Comparison of ENCODE assay signal across 22 cellular contexts in the genomic region with DNA sequence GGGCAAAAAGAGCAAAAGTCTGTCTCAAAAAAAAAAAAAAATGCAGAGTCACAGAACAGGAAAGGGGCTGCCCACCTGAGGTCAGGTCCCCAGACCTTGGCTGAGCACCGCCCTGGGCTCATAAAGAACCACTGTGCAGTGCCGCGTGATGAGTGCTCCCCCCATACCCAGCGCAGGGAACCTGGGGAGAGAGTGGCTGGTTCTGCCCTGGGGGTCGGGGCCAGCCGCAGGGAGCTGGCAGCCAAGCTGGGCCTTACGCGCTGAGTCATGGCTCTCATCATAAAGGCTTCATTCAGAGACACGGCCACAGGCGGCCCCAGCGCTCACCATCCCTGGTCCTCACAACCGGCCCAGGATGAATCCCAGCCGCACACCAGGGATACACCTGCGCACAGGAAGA.
DNase-seq lines count a peak whose midpoint lies in the region; ATAC-seq and TF ChIP-seq lines count a peak whose summit lies in the region.
"Had no signal": no experiment of that assay in that cellular context is flagged by ENCODE, and none has a peak within 500 bp of the region (broad histone marks: within the 10 kb centered on the region; RNA-seq: fewer than 3 reads in every experiment).

No MANE protein-coding gene starts in this region.

- no peak overlapping the region for H2BK5ac ChIP-seq in trophoblast cell (ENCODE audit: low read depth, low read length, poor library complexity)

- H4K91ac ChIP-seq in trophoblast cell (ENCODE audit: low read depth, low read length), result no peak overlapping the region

- H3K4ac ChIP-seq in trophoblast cell (ENCODE audit: low read depth, low read length), result no peak overlapping the region

- H3K23ac ChIP-seq in trophoblast cell (ENCODE audit: low read length), result no peak overlapping the region

- H3K79me2 ChIP-seq in osteoblast (ENCODE audit: insufficient read depth, low read length), result no peaks in the 10 kb centered on the region
- H3K79me2 ChIP-seq in trophoblast cell (ENCODE audit: control insufficient read depth, insufficient read depth, low read length, poor library complexity), result no peaks in the 10 kb centered on the region

- H3K27ac ChIP-seq in osteoblast (ENCODE audit: low read depth, low read length), result no peak overlapping the region
- H3K27ac ChIP-seq in trophoblast cell (ENCODE audit: low read depth, low read length), result no peak overlapping the region
- H3K27ac ChIP-seq: C4-2B, right atrium auricular region, spleen had no signal

- no peak overlapping the region for H4K12ac ChIP-seq in trophoblast cell (ENCODE audit: low read depth, low read length)

- DNase-seq in COLO829 (ENCODE audit: low spot score), result peak; percentile 35
- peak; percentile 51 for DNase-seq in RPMI7951 (ENCODE audit: low read depth)
- DNase-seq in head of caudate nucleus, result peak in 41 of 42 donors; percentile 35 to 89 (median 70)
- DNase-seq in osteoblast (ENCODE audit: insufficient read length, low spot score, missing footprints), result peak; percentile 77
- DNase-seq in NOMO-1 treated with dmso at 0.1 percent for 144 hours (lab: John Stamatoyannopoulos, UW; ENCODE audit: unreplicated experiment), result no peak
- DNase-seq in RKO (ENCODE audit: low spot score), result no peak
- DNase-seq in trophoblast cell, result no peak
- DNase-seq: activated B cell treated with CpG ODN at 0.5 μM for 24 hours; activated CD4-positive, alpha-beta memory T cell treated with anti-CD3 and anti-CD28 coated beads for 36 hours; activated naive CD8-positive, alpha-beta T cell treated with anti-CD3 and anti-CD28 coated beads for 36 hours; Calu3; EL; left colon; NCI-H187; NCI-H2227 treated with DMSO at 0.1 percent for 48 hours; spleen; stimulated activated CD4-positive, alpha-beta T cell treated with anti-CD3 and anti-CD28 coated beads, Interleukin-4, amount 100 ng/mL, for 1 hour; stimulated activated naive B cell treated with anti-CD40 and anti-IgM and Interleukin-4, amounts not matched to agents 10 μg/mL and 1 μg/mL and 100 μg/mL, for 72 hours; T-helper 9 cell had no signal

- H3K4me1 ChIP-seq in osteoblast (ENCODE audit: insufficient read depth, low read length), result no peaks in the 10 kb centered on the region
- peaks cover 0 to 5% of the 10 kb centered on the region in 2 experiments for H3K4me1 ChIP-seq in trophoblast cell (ENCODE audit: control insufficient read depth in 1 of 2, insufficient read depth in 2 of 2, low read length in 2 of 2)

- no peaks in the 10 kb centered on the region for H3K79me1 ChIP-seq in trophoblast cell (ENCODE audit: low read length)

- H3K36me3 ChIP-seq in osteoblast (ENCODE audit: insufficient read depth, low read length) (no peaks in the 10 kb centered on the region), trophoblast cell (ENCODE audit: control insufficient read depth in 1 of 2, insufficient read depth in 2 of 2, low read length in 2 of 2) (no peaks in the 10 kb centered on the region)
- H3K36me3 ChIP-seq: right atrium auricular region, spleen had no signal

- no peak overlapping the region for H3K18ac ChIP-seq in trophoblast cell (ENCODE audit: low read length)

- no peak overlapping the region for H2BK12ac ChIP-seq in trophoblast cell (ENCODE audit: low read length)

- intact Hi-C loops in head of caudate nucleus (cut with DNase I), result no loop called here

- H4K8ac ChIP-seq in trophoblast cell (ENCODE audit: low read depth, low read length), result no peak overlapping the region

- H3K4me2 ChIP-seq in osteoblast (ENCODE audit: insufficient read depth, low read length), result no peak overlapping the region
- H3K4me2 ChIP-seq in trophoblast cell (ENCODE audit: low read length), result no peak overlapping the region

- H3K14ac ChIP-seq in trophoblast cell (ENCODE audit: low read length), result no peak overlapping the region

- no peak overlapping the region for H2AK5ac ChIP-seq in trophoblast cell (ENCODE audit: low read length)

- WGBS in trophoblast cell (ENCODE audit: extremely low coverage, insufficient coverage, insufficient read length), result no CpG with 5 or more reads among the region's 14 CpGs

- H2AFZ ChIP-seq in osteoblast (ENCODE audit: low read length) (no peak overlapping the region), trophoblast cell (ENCODE audit: insufficient read depth, low read length, poor library complexity) (no peak overlapping the region)

- H3K27me3 ChIP-seq in osteoblast (ENCODE audit: insufficient read depth, low read length), result peaks cover 47% of the 10 kb centered on the region
- H3K27me3 ChIP-seq in trophoblast cell (ENCODE audit: insufficient read depth, low read length), result no peaks in the 10 kb centered on the region
- H3K27me3 ChIP-seq: right atrium auricular region had no signal

- H3K4me3 ChIP-seq in osteoblast (ENCODE audit: insufficient read depth, low read length), result no peak overlapping the region
- no peak overlapping the region for H3K4me3 ChIP-seq in trophoblast cell (ENCODE audit: low read depth, low read length)
- H3K4me3 ChIP-seq: right atrium auricular region, spleen had no signal

- no peaks in the 10 kb centered on the region for H4K20me1 ChIP-seq in osteoblast (ENCODE audit: insufficient read depth, low read length)

- ATAC-seq in HG03196 (IDR thresholded peaks at IDR 0.05; ENCODE audit: unreplicated experiment), result no peak
- ATAC-seq: left colon; stimulated activated naive B cell treated with anti-CD40 and anti-IgM and Interleukin-4, amounts not matched to agents 10 μg/mL and 1 μg/mL and 100 μg/mL, for 72 hours had no signal

- H3K9ac ChIP-seq in trophoblast cell (ENCODE audit: low read length), result no peak overlapping the region

- no peaks in the 10 kb centered on the region for H3K9me3 ChIP-seq in osteoblast (ENCODE audit: low read depth, low read length)
- H3K9me3 ChIP-seq in trophoblast cell (ENCODE audit: insufficient read depth, low read depth, low read length), result no peaks in the 10 kb centered on the region
- H3K9me3 ChIP-seq: right atrium auricular region, spleen had no signal

- no peak overlapping the region for H2BK120ac ChIP-seq in trophoblast cell (ENCODE audit: insufficient read depth, low read length, poor library complexity)

- no peak for TF ChIP-seq CTCF in osteoblast (IDR thresholded peaks at IDR 0.05; ENCODE audit: extremely low read depth, low read depth, low read length)

Comparison
In these comparisons a context has a peak if more than half of its experiments do, and no peak if none do; other contexts are left out.
1. DNase-seq: peak in COLO829 (single experiment), RPMI7951 (single experiment), head of caudate nucleus (41 of 42) and osteoblast (single experiment); none in NOMO-1 treated with dmso at 0.1 percent for 144 hours (single experiment), RKO (single experiment) and trophoblast cell (0 of 2).